28 cellular contexts compared by ENCODE assay signal in genomic region chr7:107627002-107627401, GRCh38. TPM values are rescaled to one million over a fixed set of nuclear protein-coding genes. Genes with fewer than 3 reads are reported as not detected.
"Had no signal": no experiment of that assay in that cellular context is flagged by ENCODE, and none has a peak within 500 bp of the region (broad histone marks: within the 10 kb centered on the region; RNA-seq: fewer than 3 reads in every experiment).

No MANE protein-coding gene starts in this region.

- ATAC-seq: effector memory CD8-positive, alpha-beta T cell; esophagus mucosa; foreskin keratinocyte; gastrocnemius medialis; gastroesophageal sphincter; heart left ventricle; heart right ventricle had no signal

- FAIRE-seq: colon, endometrium, frontal cortex had no signal

- H2AFZ ChIP-seq: hepatocyte had no signal

- H3K27ac Mint-ChIP-seq: dendritic cell treated with granulocyte-macrophage colony-stimulating factor and Interleukin-4, amounts not matched to agents 40 ng/mL and 50 ng/mL, for 4 days; effector memory CD8-positive, alpha-beta T cell; endodermal cell had no signal

- H3K9me3 ChIP-seq: esophagus muscularis mucosa, esophagus squamous epithelium, gastrocnemius medialis, gastroesophageal sphincter, heart left ventricle had no signal

- H3K27me3 ChIP-seq: dorsolateral prefrontal cortex, esophagus muscularis mucosa, esophagus squamous epithelium, foreskin keratinocyte, gastrocnemius medialis, gastroesophageal sphincter, heart left ventricle, heart right ventricle, hepatocyte had no signal

- H3K4me3 Mint-ChIP-seq: dendritic cell treated with granulocyte-macrophage colony-stimulating factor and Interleukin-4, amounts not matched to agents 40 ng/mL and 50 ng/mL, for 4 days; effector memory CD8-positive, alpha-beta T cell; endodermal cell had no signal

- H3K27me3 Mint-ChIP-seq: dendritic cell treated with granulocyte-macrophage colony-stimulating factor and Interleukin-4, amounts not matched to agents 40 ng/mL and 50 ng/mL, for 4 days; effector memory CD8-positive, alpha-beta T cell had no signal

- H3K4me1 ChIP-seq: esophagus squamous epithelium, foreskin keratinocyte, gastrocnemius medialis had no signal

- H3K27ac ChIP-seq: coronary artery, dorsolateral prefrontal cortex, epithelial cell of prostate, esophagus muscularis mucosa, esophagus squamous epithelium, foreskin keratinocyte, gastrocnemius medialis, gastroesophageal sphincter, heart left ventricle, heart right ventricle, hepatocyte had no signal

- H3K9me3 Mint-ChIP-seq: dendritic cell treated with granulocyte-macrophage colony-stimulating factor and Interleukin-4, amounts not matched to agents 40 ng/mL and 50 ng/mL, for 4 days; endodermal cell had no signal

- H3K4me3 ChIP-seq: coronary artery, dorsolateral prefrontal cortex, esophagus muscularis mucosa, esophagus squamous epithelium, gastrocnemius medialis, gastroesophageal sphincter, heart left ventricle, heart right ventricle, hepatocyte had no signal

- H3K4me2 ChIP-seq: hepatocyte had no signal

- DNase-seq: cortex of kidney; dermis blood vessel endothelial cell; dorsolateral prefrontal cortex; effector CD4-positive, alpha-beta T cell; effector CD8-positive, alpha-beta T cell; effector memory CD4-positive, alpha-beta T cell; effector memory CD8-positive, alpha-beta T cell; endodermal cell; erythroblast; esophagus squamous epithelium; foreskin fibroblast; foreskin keratinocyte; foreskin melanocyte; gastrocnemius medialis; glutamatergic neuron; head of caudate nucleus; heart left ventricle; heart right ventricle had no signal

- H3K79me2 ChIP-seq: hepatocyte had no signal

RNA-seq across cellular contexts. Expression of gene SLC26A4, which starts 33.6 kb away (rescaled TPM):
- polyA plus RNA-seq: hepatocyte had no signal
